In genomic region chr3:71495708-71496472, GRCh38 we compare ENCODE assay signal across 8 cellular contexts.
A peak's percentile ranks its signal among the peaks of the same experiment; 100 is the strongest.
DNase-seq lines count a peak whose midpoint lies in the region; ATAC-seq and TF ChIP-seq lines count a peak whose summit lies in the region.

No MANE protein-coding gene starts in this region.

- H3K27me3 ChIP-seq in colonic mucosa: no peaks in the 10 kb centered on the region
- H3K27me3 ChIP-seq in prostate gland (replicated peaks; ENCODE audit: insufficient read depth): no peaks in the 10 kb centered on the region
- H3K27me3 ChIP-seq in HAP-1 (ENCODE audit: low read depth): no peaks in the 10 kb centered on the region

- intact Hi-C loops in colonic mucosa (cut with DNase I): no loop called here
- intact Hi-C loops in prostate gland (cut with DNase I): no loop called here

- ATAC-seq in omental fat pad (ENCODE audit: low FRiP score) (peak; percentile 79), HG02798 (IDR thresholded peaks at IDR 0.05; ENCODE audit: poor library complexity, unreplicated experiment) (no peak)

- H3K4me1 ChIP-seq in colonic mucosa (no peaks in the 10 kb centered on the region), prostate gland (replicated peaks) (peaks cover 8% of the 10 kb centered on the region), HAP-1 (peaks cover 13% of the 10 kb centered on the region)

- TF ChIP-seq POLR2A in prostate gland (IDR thresholded peaks at IDR 0.05): no peak

- no peaks in the 10 kb centered on the region for H3K9me3 ChIP-seq in colonic mucosa
- H3K9me3 ChIP-seq in prostate gland: no peaks in the 10 kb centered on the region
- no peaks in the 10 kb centered on the region for H3K9me3 ChIP-seq in HAP-1

- in situ Hi-C loops in Caki2 (cut with HindIII; ENCODE audit: low pct_unique_long_range_greater_than_20kb, low sequenced_read_pairs) (no loop called here), HAP-1 (cut with MboI; ENCODE audit: low sequenced_read_pairs) (no loop called here)

- WGBS in prostate gland: 83% methylated on average over 5 of the region's 5 CpGs

- peak; percentile 53 for DNase-seq in Caki2 (ENCODE audit: low read depth)
- peak; percentile 80 for DNase-seq in MV-4-11 (lab: John Stamatoyannopoulos, UW)
- no peak for DNase-seq in colonic mucosa
- no peak for DNase-seq in omental fat pad (ENCODE audit: low spot score)
- DNase-seq in retina: no peak
- DNase-seq in prostate gland (ENCODE audit: low spot score): no peak
- no peak for DNase-seq in HAP-1 (ENCODE audit: low spot score in 2 of 2)

- TF ChIP-seq CTCF in colonic mucosa (IDR thresholded peaks at IDR 0.05) (no peak), omental fat pad (IDR thresholded peaks at IDR 0.05) (no peak), prostate gland (IDR thresholded peaks at IDR 0.05) (no peak)

- H3K27ac ChIP-seq in colonic mucosa: peak overlapping the region; percentile 1
- no peak overlapping the region for H3K27ac ChIP-seq in prostate gland

- no peak overlapping the region for H3K9ac ChIP-seq in colonic mucosa (ENCODE audit: low read depth in 2 of 2, low read length in 2 of 2)

- H3K4me3 ChIP-seq in colonic mucosa (no peak overlapping the region), prostate gland (no peak overlapping the region), HAP-1 (no peak overlapping the region)

- H3K36me3 ChIP-seq in colonic mucosa (no peaks in the 10 kb centered on the region), prostate gland (no peaks in the 10 kb centered on the region), HAP-1 (replicated peaks) (peaks cover 4% of the 10 kb centered on the region; the same call in 1 of the 2 replicates)

Comparison
In these comparisons a context has a peak if more than half of its experiments do, and no peak if none do; other contexts are left out.
1. DNase-seq: peak in Caki2 (single experiment) and MV-4-11 (single experiment); none in colonic mucosa (single experiment), omental fat pad (single experiment), retina (single experiment), prostate gland (single experiment) and HAP-1 (0 of 2).